Comparison of ENCODE assay signal across 9 cellular contexts in genomic region chr20:309306-309840, GRCh38. TPM values are rescaled to one million over a fixed set of nuclear protein-coding genes. Genes with fewer than 3 reads are reported as not detected.
DNase-seq lines count a peak whose midpoint lies in the region; ATAC-seq and TF ChIP-seq lines count a peak whose summit lies in the region.
"Had no signal": no experiment of that assay in that cellular context is flagged by ENCODE, and none has a peak within 500 bp of the region (broad histone marks: within the 10 kb centered on the region; RNA-seq: fewer than 3 reads in every experiment).

No MANE protein-coding gene starts in this region.

- H3K9me3 Mint-ChIP-seq in WTC11 = no peaks in the 10 kb centered on the region

- peak overlapping the region; percentile 72 for H3K4me3 Mint-ChIP-seq in WTC11

- ATAC-seq in WTC11 (peak; percentile 1; the same call in 1 of the 2 replicates), HG02973 (IDR thresholded peaks at IDR 0.05; ENCODE audit: unreplicated experiment) (no peak)

- H3K4me3 ChIP-seq in iPS-15b (ENCODE audit: low read depth, low read length) (peak overlapping the region; percentile 68), stomach (peak overlapping the region; percentile 44 to 49 (median 46))

- intact Hi-C loops in stomach (cut with DNase I; ENCODE audit: low total_unique reads) = no loop called here

- H3K36me3 ChIP-seq in iPS-15b (ENCODE audit: control insufficient read depth, insufficient read depth, low read length) = no peaks in the 10 kb centered on the region
- H3K36me3 ChIP-seq in stomach = no peaks in the 10 kb centered on the region

- CTCF ChIA-PET in WTC11 (lab: Charles Lee) = interaction anchor here (1.0 to 5.3 kb wide), 5 partner anchors 10 to 46 kb away, joined by 3 to 39 read pairs (median 18); partner anchors contain the start of genes SOX12 and ZCCHC3

- H3K27ac ChIP-seq in stomach = peak overlapping the region; percentile 65 to 88 (median 82)

- DNase-seq in NCI-H1092 treated with DMSO at 0.1 percent for 48 hours (lab: John Stamatoyannopoulos, UW) (peak; percentile 74), NCI-H1092 (lab: John Stamatoyannopoulos, UW) (no peak), WTC11 (ENCODE audit: low spot score) (no peak), stomach (no peak), NCI-H1436 treated with DMSO at 0.1 percent for 48 hours (lab: John Stamatoyannopoulos, UW) (no peak)
- DNase-seq in stimulated activated naive CD4-positive, alpha-beta T cell treated with Interleukin-2 at 50 U/mL for 16 hours (lab: John Stamatoyannopoulos, UW) = no peak

- no peaks in the 10 kb centered on the region for H3K9me3 ChIP-seq in iPS-15b (ENCODE audit: control insufficient read depth, insufficient read depth, low read length)
- H3K9me3 ChIP-seq in stomach = no peaks in the 10 kb centered on the region

- peak overlapping the region; percentile 100 for H3K27ac Mint-ChIP-seq in WTC11

- WGBS in stomach, 5 donors = 3 to 18% (median 12%) methylated on average over 6 of the region's 6 CpGs

- no peaks in the 10 kb centered on the region for H3K36me3 Mint-ChIP-seq in WTC11

- peak overlapping the region; percentile 3 for H3K9ac ChIP-seq in iPS-15b (ENCODE audit: low read depth, low read length)

- peaks cover 36% of the 10 kb centered on the region for H3K4me1 Mint-ChIP-seq in WTC11

- TF ChIP-seq CTCF in WTC11 (IDR thresholded peaks at IDR 0.05) (no peak), stomach (IDR thresholded peaks at IDR 0.05) (peak in 1 of 7 experiments; percentile 5)

- H3K27me3 ChIP-seq in iPS-15b (ENCODE audit: control insufficient read depth, insufficient read depth, low read length) (no peaks in the 10 kb centered on the region), stomach (no peaks in the 10 kb centered on the region)

- peaks cover 5% of the 10 kb centered on the region for H3K27me3 Mint-ChIP-seq in WTC11 (ENCODE audit: low read depth)

- TF ChIP-seq EP300 in stomach (IDR thresholded peaks at IDR 0.05) = no peak

- no peak for TF ChIP-seq POLR2A in stomach (IDR thresholded peaks at IDR 0.05)

- POLR2A ChIA-PET in WTC11 (lab: Charles Lee) = interaction anchor here (0.6 to 2.6 kb wide), 4 partner anchors 10 to 71 kb away, joined by 4 to 47 read pairs (median 17); partner anchors contain the start of genes NRSN2, SOX12 and TRIB3

- peaks cover 3% of the 10 kb centered on the region for H3K4me1 ChIP-seq in iPS-15b (ENCODE audit: control insufficient read depth, insufficient read depth, low read length)
- peaks cover 0 to 24% (median 13%) of the 10 kb centered on the region in 4 donors for H3K4me1 ChIP-seq in stomach

TF ChIP-seq in WTC11, 78 proteins besides CTCF, POLR2A, EP300 and RAD21:
- TF ChIP-seq GABPB1 (CRISPR knock-in tag; IDR thresholded peaks at IDR 0.05) (0 out of 2 replicates have a peak, but pooled peaks have one; percentile 16), RELA (CRISPR knock-in tag; IDR thresholded peaks at IDR 0.05; ENCODE audit: borderline replicate concordance) (no peak)
TF ChIP-seq in WTC11: peak in this region for 1.

RNA-seq across cellular contexts. Expression of gene ZCCHC3, which starts 12.0 kb away (rescaled TPM):
- total RNA-seq in WTC11 (2021) (43.6 to 54.1 TPM (median 52.6 TPM) in 3 replicates), stomach (10 to 100 TPM; 10.6 to 59.1 (median 18.7) TPM)
- 1 to 10 TPM; 6.2 to 9.0 (median 8.6) TPM for polyA plus RNA-seq in stomach

RNA-seq across cellular contexts. Expression of gene SOX12, which starts 16.0 kb away (rescaled TPM):
- total RNA-seq in WTC11 (2021) (59.1 to 76.3 TPM (median 72.5 TPM) in 3 replicates), stomach (10 to 100 TPM in 2 of 5 donors, 1 to 10 TPM in 3; 1.5 to 20.3 (median 5.4) TPM)
- 1 to 10 TPM; 1.7 to 2.8 (median 2.6) TPM for polyA plus RNA-seq in stomach

RNA-seq across cellular contexts. Expression of gene C20orf96, which starts 18.8 kb away (rescaled TPM):
- 22.1 to 30.3 TPM (median 27.8 TPM) in 3 replicates for total RNA-seq in WTC11 (2021)
- 10 to 100 TPM in 1 of 5 donors, 1 to 10 TPM in 4; 3.1 to 23.9 (median 5.4) TPM for total RNA-seq in stomach
- polyA plus RNA-seq in stomach = 1 to 10 TPM; 3.9 to 5.2 (median 5.0) TPM

RNA-seq across cellular contexts. Expression of gene NRSN2, which starts 37.5 kb away (rescaled TPM):
- total RNA-seq in WTC11 (2021) (23.0 to 23.7 TPM (median 23.3 TPM) in 3 replicates), stomach (10 to 100 TPM in 4 of 5 donors, under 1 TPM in 1; 0.89 to 36.5 (median 15.2) TPM)
- 10 to 100 TPM in 2 of 3 donors, 1 to 10 TPM in 1; 9.8 to 21.0 (median 20.2) TPM for polyA plus RNA-seq in stomach

RNA-seq across cellular contexts. Expression of gene DEFB132, which starts 51.8 kb away (rescaled TPM):
- not detected in 3 replicates for total RNA-seq in WTC11 (2021)
- total RNA-seq in stomach = not detected
- not detected for polyA plus RNA-seq in stomach
- total RNA-seq: NCI-H460 had no signal
